In genomic region chr15:58966698-58967097, GRCh38 we compare ENCODE assay signal across 29 cellular contexts. TPM values are rescaled to one million over a fixed set of nuclear protein-coding genes. Genes with fewer than 3 reads are reported as not detected.
DNase-seq lines count a peak whose midpoint lies in the region; ATAC-seq and TF ChIP-seq lines count a peak whose summit lies in the region.
"Had no signal": no experiment of that assay in that cellular context is flagged by ENCODE, and none has a peak within 500 bp of the region (broad histone marks: within the 10 kb centered on the region; RNA-seq: fewer than 3 reads in every experiment).

No MANE protein-coding gene starts in this region.

- H3K27me3 Mint-ChIP-seq in HFFc6 (ENCODE audit: insufficient read depth), result peaks cover 1% of the 10 kb centered on the region; the same call in 1 of the 2 replicates
- H3K27me3 Mint-ChIP-seq in stimulated activated naive CD8-positive, alpha-beta T cell treated with anti-CD3 and anti-CD28 coated beads, Interleukin-15, amount 100 ng/mL, for 72 hours, result no peaks in the 10 kb centered on the region
- H3K27me3 Mint-ChIP-seq: activated CD4-positive, alpha-beta memory T cell treated with anti-CD3 and anti-CD28 coated beads for 36 hours; type B pancreatic cell had no signal

- peak; percentile 18 for DNase-seq in AG10803 (ENCODE audit: low read depth)
- peak; percentile 42 for DNase-seq in HFFc6
- peak; percentile 55 for DNase-seq in amniotic epithelial cell (ENCODE audit: low read depth)
- peak in 1 of 2 donors; percentile 65 for DNase-seq in foreskin keratinocyte
- DNase-seq in coronary artery (ENCODE audit: low spot score), result no peak
- DNase-seq in NCI-H345 treated with DMSO at 0.1 percent for 48 hours (lab: John Stamatoyannopoulos, UW; ENCODE audit: unreplicated experiment), result no peak
- DNase-seq in stimulated activated naive CD8-positive, alpha-beta T cell treated with anti-CD3 and anti-CD28 coated beads, Interleukin-15, amount 100 ng/mL, for 72 hours, result no peak
- no peak for DNase-seq in NCI-H748 treated with DMSO at 0.1 percent for 48 hours (lab: John Stamatoyannopoulos, UW)
- DNase-seq: ACHN; activated CD4-positive, alpha-beta memory T cell treated with anti-CD3 and anti-CD28 coated beads for 36 hours; activated CD8-positive, alpha-beta memory T cell treated with anti-CD3 and anti-CD28 coated beads, Interleukin-2, amount 50 U/mL, for 4 hours; aorta; C1 segment of cervical spinal cord; COR-L47; Karpas-422; NCI-H510A; NK-92 treated with Interleukin-12 subunit alpha and Interleukin-12 subunit beta, amount 100 ng/mL, for 24 hours; ovary; Peyer's patch; retina; SJCRH30; stimulated activated CD4-positive, alpha-beta T cell treated with anti-CD3 and anti-CD28 coated beads, Interleukin-2, amount 100 ng/mL, for 24 hours; substantia nigra; T-helper 1 cell had no signal

- no peaks in the 10 kb centered on the region for H3K36me3 Mint-ChIP-seq in HFFc6 (ENCODE audit: low read depth)
- H3K36me3 Mint-ChIP-seq: activated CD4-positive, alpha-beta memory T cell treated with anti-CD3 and anti-CD28 coated beads for 36 hours; activated naive CD4-positive, alpha-beta T cell treated with anti-CD3 and anti-CD28 coated beads, Interleukin-2, amount 50 U/mL, for 72 hours; type B pancreatic cell had no signal

- no peaks in the 10 kb centered on the region for H3K9me3 Mint-ChIP-seq in HFFc6
- H3K9me3 Mint-ChIP-seq in stimulated activated naive CD8-positive, alpha-beta T cell treated with anti-CD3 and anti-CD28 coated beads, Interleukin-15, amount 100 ng/mL, for 72 hours, result no peaks in the 10 kb centered on the region
- H3K9me3 Mint-ChIP-seq: activated CD4-positive, alpha-beta memory T cell treated with anti-CD3 and anti-CD28 coated beads for 36 hours; activated naive CD4-positive, alpha-beta T cell treated with anti-CD3 and anti-CD28 coated beads, Interleukin-2, amount 50 U/mL, for 72 hours; central memory CD8-positive, alpha-beta T cell; nephron; type B pancreatic cell had no signal

- no peak overlapping the region for H3K4me3 Mint-ChIP-seq in HFFc6
- H3K4me3 Mint-ChIP-seq in stimulated activated naive CD8-positive, alpha-beta T cell treated with anti-CD3 and anti-CD28 coated beads, Interleukin-15, amount 100 ng/mL, for 72 hours, result no peak overlapping the region
- H3K4me3 Mint-ChIP-seq: activated CD4-positive, alpha-beta memory T cell treated with anti-CD3 and anti-CD28 coated beads for 36 hours; central memory CD8-positive, alpha-beta T cell; nephron; type B pancreatic cell had no signal

- H3K27me3 ChIP-seq in foreskin keratinocyte, result no peaks in the 10 kb centered on the region
- H3K27me3 ChIP-seq: ovary, Peyer's patch, SJCRH30 had no signal

- peaks cover 19% of the 10 kb centered on the region for H3K4me1 ChIP-seq in foreskin keratinocyte
- H3K4me1 ChIP-seq: Peyer's patch, SJCRH30 had no signal

- H3K27ac Mint-ChIP-seq in HFFc6, result peak overlapping the region; percentile 17; the same call in 1 of the 2 replicates
- no peak overlapping the region for H3K27ac Mint-ChIP-seq in stimulated activated naive CD8-positive, alpha-beta T cell treated with anti-CD3 and anti-CD28 coated beads, Interleukin-15, amount 100 ng/mL, for 72 hours
- H3K27ac Mint-ChIP-seq: activated CD4-positive, alpha-beta memory T cell treated with anti-CD3 and anti-CD28 coated beads for 36 hours; activated naive CD4-positive, alpha-beta T cell treated with anti-CD3 and anti-CD28 coated beads, Interleukin-2, amount 50 U/mL, for 72 hours; nephron; type B pancreatic cell had no signal

- peak; percentile 51 for ATAC-seq in foreskin keratinocyte
- ATAC-seq in stimulated activated naive CD8-positive, alpha-beta T cell treated with anti-CD3 and anti-CD28 coated beads, Interleukin-15, amount 100 ng/mL, for 72 hours, result no peak

- H3K4me3 ChIP-seq in AG10803 (ENCODE audit: low read length) (no peak overlapping the region), coronary artery (no peak overlapping the region)
- H3K4me3 ChIP-seq: lung, ovary, Peyer's patch, SJCRH30 had no signal

- TF ChIP-seq CTCF in AG10803 (conservative IDR thresholded peaks at IDR 0.05; ENCODE audit: low read length) (no peak), HFFc6 (IDR thresholded peaks at IDR 0.05) (no peak), foreskin keratinocyte (conservative IDR thresholded peaks at IDR 0.05) (no peak), coronary artery (IDR thresholded peaks at IDR 0.05) (no peak)

- H3K4me1 Mint-ChIP-seq in HFFc6 (ENCODE audit: low read depth), result peaks cover 36% of the 10 kb centered on the region
- H3K4me1 Mint-ChIP-seq in stimulated activated naive CD8-positive, alpha-beta T cell treated with anti-CD3 and anti-CD28 coated beads, Interleukin-15, amount 100 ng/mL, for 72 hours, result no peaks in the 10 kb centered on the region
- H3K4me1 Mint-ChIP-seq: central memory CD8-positive, alpha-beta T cell; nephron had no signal

- no peak overlapping the region for H3K27ac ChIP-seq in foreskin keratinocyte
- H3K27ac ChIP-seq in coronary artery, result no peak overlapping the region
- H3K27ac ChIP-seq: ovary, Peyer's patch, SJCRH30 had no signal

RNA-seq across cellular contexts. Expression of gene RNF111, which starts 20.8 kb away (rescaled TPM):
- total RNA-seq in HFFc6 (2021; fragmentation: NEBNext Ultra II Directional; extraction: Animal tissue kit (Norgen Biotek cat#: 25700)), result 10 to 100 TPM; 29.1 to 32.7 (median 32.4) TPM
- total RNA-seq in foreskin keratinocyte, result 17.6 and 17.8 TPM in 2 replicates
- polyA plus RNA-seq in foreskin keratinocyte, result 7.2 and 8.1 TPM in 2 replicates

RNA-seq across cellular contexts. Expression of gene SLTM, which starts 33.2 kb away (rescaled TPM):
- total RNA-seq in HFFc6 (2021; fragmentation: NEBNext Ultra II Directional; extraction: Animal tissue kit (Norgen Biotek cat#: 25700)), result 10 to 100 TPM; 38.1 to 49.4 (median 45.3) TPM
- 67.3 and 83.6 TPM in 2 replicates for total RNA-seq in foreskin keratinocyte
- 33.6 and 37.7 TPM in 2 replicates for polyA plus RNA-seq in foreskin keratinocyte

Comparison
In these comparisons a context has a peak if more than half of its experiments do, and no peak if none do; other contexts are left out.
1. DNase-seq: peak in AG10803 (single experiment), HFFc6 (single experiment) and amniotic epithelial cell (single experiment); none in coronary artery (single experiment), NCI-H345 treated with DMSO at 0.1 percent for 48 hours (single experiment), stimulated activated naive CD8-positive, alpha-beta T cell treated with anti-CD3 and anti-CD28 coated beads, Interleukin-15, amount 100 ng/mL, for 72 hours (0 of 2) and NCI-H748 treated with DMSO at 0.1 percent for 48 hours (single experiment).